In the genomic region with DNA sequence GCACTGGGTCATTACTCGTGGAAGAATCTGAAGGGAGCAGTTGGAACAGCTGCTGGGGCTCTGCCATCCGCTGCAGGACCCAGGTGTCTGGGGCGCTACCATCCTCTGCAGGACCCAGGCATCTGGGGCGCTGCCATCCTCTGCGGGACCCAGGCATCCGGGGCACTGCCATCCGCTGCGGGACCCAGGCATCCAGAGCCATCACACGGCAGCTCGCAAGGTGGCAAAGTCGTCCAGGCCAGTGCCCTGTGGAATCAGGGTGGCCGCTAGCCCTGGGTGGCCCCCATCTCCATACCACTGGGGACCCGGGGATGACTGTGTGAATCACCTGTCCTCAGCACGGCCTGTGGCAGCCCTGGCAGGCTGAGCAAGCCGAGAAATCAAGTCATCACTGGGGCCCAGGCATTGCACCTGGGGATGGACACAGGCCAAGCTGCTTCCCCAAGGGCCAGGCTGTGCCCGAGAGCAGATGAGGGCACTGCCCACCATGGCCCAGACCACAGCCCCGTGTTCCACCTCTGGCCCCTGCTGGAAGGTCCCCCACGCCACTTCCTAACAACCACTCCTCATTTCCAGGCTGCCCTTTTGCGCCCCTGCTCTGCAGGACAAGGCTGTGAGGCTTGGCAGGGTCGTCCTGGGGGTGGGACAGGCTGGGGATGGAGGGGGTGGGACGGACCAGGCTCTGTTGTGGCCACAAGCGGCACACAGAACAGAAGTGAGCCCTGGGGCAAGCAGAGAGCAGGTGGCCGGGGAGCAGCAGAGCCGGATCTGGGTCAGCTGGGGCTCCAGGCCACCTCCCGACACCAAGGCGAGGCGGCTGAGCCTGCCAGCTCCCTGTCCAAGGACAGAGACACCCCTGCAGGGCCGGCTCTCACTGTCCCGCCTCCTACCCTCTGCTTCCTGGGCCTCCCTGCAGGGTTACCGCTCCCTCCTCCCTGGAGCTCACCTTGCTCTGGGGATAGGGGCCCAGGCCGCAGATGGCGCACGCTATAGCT, we compare ENCODE assay signal across 21 cellular contexts. TPM values are rescaled to one million over a fixed set of nuclear protein-coding genes. Genes with fewer than 3 reads are reported as not detected.
A peak's percentile ranks its signal among the peaks of the same experiment; 100 is the strongest.
DNase-seq lines count a peak whose midpoint lies in the region; ATAC-seq, FAIRE-seq and TF ChIP-seq lines count a peak whose summit lies in the region.
"Had no signal": no experiment of that assay in that cellular context is flagged by ENCODE, and none has a peak within 500 bp of the region (broad histone marks: within the 10 kb centered on the region; RNA-seq: fewer than 3 reads in every experiment).

No MANE protein-coding gene starts in this region.

- TF ChIP-seq POLR2A in heart left ventricle (IDR thresholded peaks at IDR 0.05), result no peak
- no peak for TF ChIP-seq POLR2A in H54 (IDR thresholded peaks at IDR 0.05; ENCODE audit: low read depth, low read length)
- no peak for TF ChIP-seq POLR2A in vagina (IDR thresholded peaks at IDR 0.05)

- intact Hi-C loops in heart left ventricle (cut with DNase I) (no loop called here), right cardiac atrium (cut with DNase I) (no loop called here), aorta (cut with DNase I) (no loop called here), vagina (cut with DNase I) (no loop called here)

- H3K9me3 ChIP-seq in heart left ventricle (no peaks in the 10 kb centered on the region), right atrium auricular region (no peaks in the 10 kb centered on the region), right cardiac atrium (ENCODE audit: control insufficient read depth, low read length) (no peaks in the 10 kb centered on the region), aorta (ENCODE audit: control insufficient read depth, low read length) (no peaks in the 10 kb centered on the region), vagina (no peaks in the 10 kb centered on the region)
- H3K9me3 ChIP-seq: Caco-2 had no signal

- WGBS in heart left ventricle, 4 donors, result 80 to 84% (median 84%) methylated on average over 19 to 33 of the region's 33 CpGs
- WGBS in right cardiac atrium, result 79% methylated on average over 33 of the region's 33 CpGs
- WGBS in aorta, 2 donors, result 80 to 83% methylated on average over 28 to 33 of the region's 33 CpGs

- H3K4me1 ChIP-seq in heart left ventricle (peaks cover 0 to 12% (median 0%) of the 10 kb centered on the region in 12 donors), right atrium auricular region (no peaks in the 10 kb centered on the region), right cardiac atrium (ENCODE audit: control insufficient read depth, insufficient read depth, low read length) (no peaks in the 10 kb centered on the region), aorta (ENCODE audit: control insufficient read depth in 1 of 2, insufficient read depth in 2 of 2, low read length in 2 of 2) (no peaks in the 10 kb centered on the region), vagina (no peaks in the 10 kb centered on the region)
- H3K4me1 ChIP-seq: Caco-2 had no signal

- H3K27me3 ChIP-seq in heart left ventricle (no peaks in the 10 kb centered on the region), right atrium auricular region (no peaks in the 10 kb centered on the region), right cardiac atrium (ENCODE audit: control insufficient read depth, insufficient read depth) (no peaks in the 10 kb centered on the region), aorta (ENCODE audit: control insufficient read depth in 1 of 2, insufficient read depth in 2 of 2, low read length in 1 of 2) (no peaks in the 10 kb centered on the region), vagina (no peaks in the 10 kb centered on the region)

- ATAC-seq in heart left ventricle (peak in 3 of 4 donors; percentile 29 to 49 (median 43)), right cardiac atrium (peak; percentile 28 to 47), aorta (ENCODE audit: low FRiP score) (peak; percentile 5)
- ATAC-seq: Panc1 had no signal

- no peak for FAIRE-seq in H54 (lab: Jason Lieb, UNC)
- FAIRE-seq: A204.1, G401.6, GM12892 had no signal

- no peak for DNase-seq in heart left ventricle
- DNase-seq in right atrium auricular region (ENCODE audit: low spot score), result no peak
- no peak for DNase-seq in right cardiac atrium
- DNase-seq in aorta, result no peak
- no peak for DNase-seq in H54 (ENCODE audit: insufficient read length, low spot score)
- DNase-seq in LoVo (ENCODE audit: low spot score), result no peak
- DNase-seq in vagina (ENCODE audit: extremely low spot score in 2 of 2), result no peak
- DNase-seq: Caco-2, GM23248, Kasumi-1, NCI-H1417 treated with DMSO at 0.1 percent for 48 hours, NCI-H2029, NCI-H510A, NCI-H82, SIG-M5 had no signal

- H3K4me3 ChIP-seq in heart left ventricle, result no peak overlapping the region
- H3K4me3 ChIP-seq in right atrium auricular region, result no peak overlapping the region
- H3K4me3 ChIP-seq in right cardiac atrium (ENCODE audit: low read length), result no peak overlapping the region
- no peak overlapping the region for H3K4me3 ChIP-seq in aorta (ENCODE audit: low read length in 2 of 2)
- no peak overlapping the region for H3K4me3 ChIP-seq in vagina
- H3K4me3 ChIP-seq: GM23248 had no signal

- H3K36me3 ChIP-seq in heart left ventricle (no peaks in the 10 kb centered on the region), right atrium auricular region (no peaks in the 10 kb centered on the region), aorta (ENCODE audit: control insufficient read depth in 1 of 2, insufficient read depth in 2 of 2, low read length in 1 of 2) (no peaks in the 10 kb centered on the region), vagina (no peaks in the 10 kb centered on the region)

- TF ChIP-seq CTCF in heart left ventricle (IDR thresholded peaks at IDR 0.05) (no peak), right atrium auricular region (IDR thresholded peaks at IDR 0.05) (no peak), vagina (IDR thresholded peaks at IDR 0.05) (no peak)

- H3K27ac ChIP-seq in heart left ventricle (peak overlapping the region in 1 of 12 donors; percentile 62), right atrium auricular region (no peak overlapping the region), angular gyrus (ENCODE audit: low read depth, low read length) (peak overlapping the region; percentile 26), right cardiac atrium (ENCODE audit: low read length) (no peak overlapping the region), aorta (ENCODE audit: low read depth in 1 of 2, low read length in 2 of 2) (no peak overlapping the region), vagina (no peak overlapping the region)
- H3K27ac ChIP-seq: GM23248 had no signal

RNA-seq across cellular contexts. Expression of a gene that starts 12.7 kb away (rescaled TPM):
- total RNA-seq in heart left ventricle (1 to 10 TPM in 2 of 9 donors, under 1 TPM in 5, not detected in 2; 0.21 to 1.1 (median 0.61) TPM), right atrium auricular region (not detected), right cardiac atrium (under 1 TPM in 3 of 4 donors, not detected in 1; 0.26 to 0.85 (median 0.45) TPM), aorta (1 to 10 TPM in 1 of 2 donors, under 1 TPM in 1; 0.49 to 1.2 TPM), vagina (not detected)
- polyA plus RNA-seq in heart left ventricle (under 1 TPM; 0.65 to 0.67 TPM), right cardiac atrium (0.48 TPM), aorta (not detected)
- total RNA-seq: GM23248 had no signal
- polyA plus RNA-seq: CD14-positive monocyte, GM23248 had no signal

RNA-seq across cellular contexts. Expression of a gene that starts 18.4 kb away (rescaled TPM):
- 10 to 100 TPM; 12.5 to 17.3 (median 16.4) TPM for total RNA-seq in heart left ventricle
- polyA plus RNA-seq in heart left ventricle, result 10 to 100 TPM; 16.7 to 20.7 TPM
- 10 to 100 TPM; 15.3 to 16.4 TPM for total RNA-seq in right atrium auricular region
- total RNA-seq in right cardiac atrium, result 10 to 100 TPM; 15.1 to 28.1 (median 22.3) TPM
- polyA plus RNA-seq in right cardiac atrium, result 21.2 TPM
- 1 to 10 TPM; 3.2 to 5.2 TPM for total RNA-seq in aorta
- polyA plus RNA-seq in aorta, result 10 to 100 TPM in 1 of 2 donors, 1 to 10 TPM in 1; 1.5 to 23.2 TPM
- total RNA-seq in vagina, result 17.9 TPM

RNA-seq across cellular contexts. Expression of a gene that starts 28.3 kb away (rescaled TPM):
- total RNA-seq in heart left ventricle (under 1 TPM in 2 of 9 donors, not detected in 7; 0.07 to 0.33 TPM), right atrium auricular region (not detected), right cardiac atrium (not detected), aorta (under 1 TPM in 1 of 2 donors, not detected in 1; 0.36 TPM), vagina (not detected)
- polyA plus RNA-seq in heart left ventricle (under 1 TPM in 1 of 2 donors, not detected in 1; 0.03 TPM), right cardiac atrium (0.11 TPM), aorta (not detected)
- total RNA-seq: Caco-2, GM23248 had no signal
- polyA plus RNA-seq: CD14-positive monocyte, GM23248 had no signal
